In genomic region chr7:139639563-139639962, GRCh38 we compare ENCODE assay signal across 1 cellular context.
TF ChIP-seq lines count a peak whose summit lies in the region.

No MANE protein-coding gene starts in this region.

TF ChIP-seq in IMR-90, 13 proteins besides CTCF, POLR2A, EP300 and RAD21 (continued from another document):
- TF ChIP-seq CEBPB (IDR thresholded peaks at IDR 0.05; ENCODE audit: low read depth, low read length) (no peak), NFE2L2 (IDR thresholded peaks at IDR 0.05; ENCODE audit: low read depth, low read length) (no peak), FOS (IDR thresholded peaks at IDR 0.05; ENCODE audit: low read depth, low read length) (no peak), BHLHE40 (IDR thresholded peaks at IDR 0.05; ENCODE audit: low read depth, low read length) (no peak), USF2 (IDR thresholded peaks at IDR 0.05; ENCODE audit: low read depth, low read length) (no peak), CHD1 (IDR thresholded peaks at IDR 0.05; ENCODE audit: low read depth, low read length) (no peak), SMC3 (IDR thresholded peaks at IDR 0.05; ENCODE audit: low read depth, low read length) (no peak)
TF ChIP-seq in IMR-90: peak in this region for 0.
